In genomic region chr2:69741281-69742169, GRCh38 we compare ENCODE assay signal across 1 cellular context.
TF ChIP-seq lines count a peak whose summit lies in the region.

Gene ANXA4 (plus strand): TSS chr2:69742134. CDS start chr2:69781566, 39,432 bp downstream.

TF ChIP-seq in HepG2, 621 proteins besides CTCF, POLR2A, EP300 and RAD21 (continued from another document and continues in another):
- TF ChIP-seq, protein P1, sequence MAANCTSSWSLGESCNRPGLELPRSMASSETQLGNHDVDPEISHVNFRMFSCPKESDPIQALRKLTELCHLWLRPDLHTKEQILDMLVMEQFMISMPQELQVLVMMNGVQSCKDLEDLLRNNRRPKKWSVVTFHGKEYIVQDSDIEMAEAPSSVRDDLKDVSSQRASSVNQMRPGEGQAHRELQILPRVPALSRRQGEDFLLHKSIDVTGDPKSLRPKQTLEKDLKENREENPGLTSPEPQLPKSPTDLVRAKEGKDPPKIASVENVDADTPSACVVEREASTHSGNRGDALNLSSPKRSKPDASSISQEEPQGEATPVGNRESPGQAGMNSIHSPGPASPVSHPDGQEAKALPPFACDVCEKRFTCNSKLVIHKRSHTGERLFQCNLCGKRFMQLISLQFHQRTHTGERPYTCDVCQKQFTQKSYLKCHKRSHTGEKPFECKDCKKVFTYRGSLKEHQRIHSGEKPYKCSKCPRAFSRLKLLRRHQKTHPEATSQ (CRISPR knock-in tag; IDR thresholded peaks at IDR 0.05; ENCODE audit: borderline replicate concordance): 0 out of 2 replicates have a peak, but pooled peaks have one; percentile 42
- TF ChIP-seq ZEB1 (IDR thresholded peaks at IDR 0.05; ENCODE audit: insufficient replicate concordance, low read depth) (peak; percentile 88), BHLHE40 (IDR thresholded peaks at IDR 0.05; ENCODE audit: low read length) (peak; percentile 90), ZBTB40 (IDR thresholded peaks at IDR 0.05) (no peak), ZBTB40 (CRISPR knock-in tag; IDR thresholded peaks at IDR 0.05) (peak; percentile 78), FOXP1 (IDR thresholded peaks at IDR 0.05) (no peak), FOXP1 (CRISPR knock-in tag; IDR thresholded peaks at IDR 0.05) (no peak), ZNF30 (CRISPR knock-in tag; IDR thresholded peaks at IDR 0.05) (peak; percentile 7), TCF7 (IDR thresholded peaks at IDR 0.05; ENCODE audit: low read depth) (no peak), ZNF891 (CRISPR knock-in tag; IDR thresholded peaks at IDR 0.05) (no peak), MYNN (CRISPR knock-in tag; IDR thresholded peaks at IDR 0.05; ENCODE audit: low read depth) (no peak), ZKSCAN1 (IDR thresholded peaks at IDR 0.05; ENCODE audit: low read length) (no peak), ZBTB42 (CRISPR knock-in tag; IDR thresholded peaks at IDR 0.05) (peak; percentile 44), YY1 (IDR thresholded peaks at IDR 0.05; ENCODE audit: insufficient read depth, insufficient replicate concordance, low read depth, low read length) (peak; percentile 39), ZNF790 (CRISPR knock-in tag; IDR thresholded peaks at IDR 0.05; ENCODE audit: borderline replicate concordance) (no peak; the same call in 1 of the 2 replicates), MXD4 (CRISPR knock-in tag; IDR thresholded peaks at IDR 0.05) (peak; percentile 87), RFX3 (CRISPR knock-in tag; IDR thresholded peaks at IDR 0.05) (0 out of 2 replicates have a peak, but pooled peaks have one; percentile 4), ZNF652 (CRISPR knock-in tag; IDR thresholded peaks at IDR 0.05; ENCODE audit: borderline replicate concordance, low read depth) (no peak), ZMYM4 (CRISPR knock-in tag; IDR thresholded peaks at IDR 0.05) (peak; percentile 69; the same call in 1 of the 2 replicates), ZNF816 (CRISPR knock-in tag; IDR thresholded peaks at IDR 0.05; ENCODE audit: borderline replicate concordance) (peak; percentile 78), RARG (CRISPR knock-in tag; IDR thresholded peaks at IDR 0.05; ENCODE audit: low read depth) (no peak), ZBTB8A (CRISPR knock-in tag; IDR thresholded peaks at IDR 0.05; ENCODE audit: borderline replicate concordance, low read depth) (0 out of 2 replicates have a peak, but pooled peaks have one; percentile 73), EEA1 (CRISPR knock-in tag; IDR thresholded peaks at IDR 0.05; ENCODE audit: borderline replicate concordance) (no peak), ATF5 (CRISPR knock-in tag; IDR thresholded peaks at IDR 0.05; ENCODE audit: low read depth) (peak; percentile 56; the same call in 1 of the 2 replicates), TOE1 (CRISPR knock-in tag; IDR thresholded peaks at IDR 0.05) (no peak), SMYD3 (CRISPR knock-in tag; IDR thresholded peaks at IDR 0.05) (peak; percentile 45; the same call in 1 of the 2 replicates), NR2C2 (CRISPR knock-in tag; IDR thresholded peaks at IDR 0.05; ENCODE audit: borderline replicate concordance) (peak; percentile 77)
- TF ChIP-seq, protein P2, sequence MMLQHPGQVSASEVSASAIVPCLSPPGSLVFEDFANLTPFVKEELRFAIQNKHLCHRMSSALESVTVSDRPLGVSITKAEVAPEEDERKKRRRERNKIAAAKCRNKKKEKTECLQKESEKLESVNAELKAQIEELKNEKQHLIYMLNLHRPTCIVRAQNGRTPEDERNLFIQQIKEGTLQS (CRISPR knock-in tag; IDR thresholded peaks at IDR 0.05): peak; percentile 8
- TF ChIP-seq, protein P3, sequence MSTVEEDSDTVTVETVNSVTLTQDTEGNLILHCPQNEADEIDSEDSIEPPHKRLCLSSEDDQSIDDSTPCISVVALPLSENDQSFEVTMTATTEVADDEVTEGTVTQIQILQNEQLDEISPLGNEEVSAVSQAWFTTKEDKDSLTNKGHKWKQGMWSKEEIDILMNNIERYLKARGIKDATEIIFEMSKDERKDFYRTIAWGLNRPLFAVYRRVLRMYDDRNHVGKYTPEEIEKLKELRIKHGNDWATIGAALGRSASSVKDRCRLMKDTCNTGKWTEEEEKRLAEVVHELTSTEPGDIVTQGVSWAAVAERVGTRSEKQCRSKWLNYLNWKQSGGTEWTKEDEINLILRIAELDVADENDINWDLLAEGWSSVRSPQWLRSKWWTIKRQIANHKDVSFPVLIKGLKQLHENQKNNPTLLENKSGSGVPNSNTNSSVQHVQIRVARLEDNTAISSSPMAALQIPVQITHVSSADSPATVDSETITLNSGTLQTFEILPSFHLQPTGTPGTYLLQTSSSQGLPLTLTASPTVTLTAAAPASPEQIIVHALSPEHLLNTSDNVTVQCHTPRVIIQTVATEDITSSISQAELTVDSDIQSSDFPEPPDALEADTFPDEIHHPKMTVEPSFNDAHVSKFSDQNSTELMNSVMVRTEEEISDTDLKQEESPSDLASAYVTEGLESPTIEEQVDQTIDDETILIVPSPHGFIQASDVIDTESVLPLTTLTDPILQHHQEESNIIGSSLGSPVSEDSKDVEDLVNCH (CRISPR knock-in tag; IDR thresholded peaks at IDR 0.05): peak; percentile 92; the same call in 1 of the 2 replicates
- TF ChIP-seq, protein P4, sequence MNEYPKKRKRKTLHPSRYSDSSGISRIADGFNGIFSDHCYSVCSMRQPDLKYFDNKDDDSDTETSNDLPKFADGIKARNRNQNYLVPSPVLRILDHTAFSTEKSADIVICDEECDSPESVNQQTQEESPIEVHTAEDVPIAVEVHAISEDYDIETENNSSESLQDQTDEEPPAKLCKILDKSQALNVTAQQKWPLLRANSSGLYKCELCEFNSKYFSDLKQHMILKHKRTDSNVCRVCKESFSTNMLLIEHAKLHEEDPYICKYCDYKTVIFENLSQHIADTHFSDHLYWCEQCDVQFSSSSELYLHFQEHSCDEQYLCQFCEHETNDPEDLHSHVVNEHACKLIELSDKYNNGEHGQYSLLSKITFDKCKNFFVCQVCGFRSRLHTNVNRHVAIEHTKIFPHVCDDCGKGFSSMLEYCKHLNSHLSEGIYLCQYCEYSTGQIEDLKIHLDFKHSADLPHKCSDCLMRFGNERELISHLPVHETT (CRISPR knock-in tag; conservative IDR thresholded peaks at IDR 0.05): no peak; the same call in 1 of the 2 replicates
- TF ChIP-seq, protein P5, sequence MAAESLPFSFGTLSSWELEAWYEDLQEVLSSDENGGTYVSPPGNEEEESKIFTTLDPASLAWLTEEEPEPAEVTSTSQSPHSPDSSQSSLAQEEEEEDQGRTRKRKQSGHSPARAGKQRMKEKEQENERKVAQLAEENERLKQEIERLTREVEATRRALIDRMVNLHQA (CRISPR knock-in tag; IDR thresholded peaks at IDR 0.05): no peak
- TF ChIP-seq, protein P6, sequence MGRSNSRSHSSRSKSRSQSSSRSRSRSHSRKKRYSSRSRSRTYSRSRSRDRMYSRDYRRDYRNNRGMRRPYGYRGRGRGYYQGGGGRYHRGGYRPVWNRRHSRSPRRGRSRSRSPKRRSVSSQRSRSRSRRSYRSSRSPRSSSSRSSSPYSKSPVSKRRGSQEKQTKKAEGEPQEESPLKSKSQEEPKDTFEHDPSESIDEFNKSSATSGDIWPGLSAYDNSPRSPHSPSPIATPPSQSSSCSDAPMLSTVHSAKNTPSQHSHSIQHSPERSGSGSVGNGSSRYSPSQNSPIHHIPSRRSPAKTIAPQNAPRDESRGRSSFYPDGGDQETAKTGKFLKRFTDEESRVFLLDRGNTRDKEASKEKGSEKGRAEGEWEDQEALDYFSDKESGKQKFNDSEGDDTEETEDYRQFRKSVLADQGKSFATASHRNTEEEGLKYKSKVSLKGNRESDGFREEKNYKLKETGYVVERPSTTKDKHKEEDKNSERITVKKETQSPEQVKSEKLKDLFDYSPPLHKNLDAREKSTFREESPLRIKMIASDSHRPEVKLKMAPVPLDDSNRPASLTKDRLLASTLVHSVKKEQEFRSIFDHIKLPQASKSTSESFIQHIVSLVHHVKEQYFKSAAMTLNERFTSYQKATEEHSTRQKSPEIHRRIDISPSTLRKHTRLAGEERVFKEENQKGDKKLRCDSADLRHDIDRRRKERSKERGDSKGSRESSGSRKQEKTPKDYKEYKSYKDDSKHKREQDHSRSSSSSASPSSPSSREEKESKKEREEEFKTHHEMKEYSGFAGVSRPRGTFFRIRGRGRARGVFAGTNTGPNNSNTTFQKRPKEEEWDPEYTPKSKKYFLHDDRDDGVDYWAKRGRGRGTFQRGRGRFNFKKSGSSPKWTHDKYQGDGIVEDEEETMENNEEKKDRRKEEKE (IDR thresholded peaks at IDR 0.05): no peak
- TF ChIP-seq, protein P7, sequence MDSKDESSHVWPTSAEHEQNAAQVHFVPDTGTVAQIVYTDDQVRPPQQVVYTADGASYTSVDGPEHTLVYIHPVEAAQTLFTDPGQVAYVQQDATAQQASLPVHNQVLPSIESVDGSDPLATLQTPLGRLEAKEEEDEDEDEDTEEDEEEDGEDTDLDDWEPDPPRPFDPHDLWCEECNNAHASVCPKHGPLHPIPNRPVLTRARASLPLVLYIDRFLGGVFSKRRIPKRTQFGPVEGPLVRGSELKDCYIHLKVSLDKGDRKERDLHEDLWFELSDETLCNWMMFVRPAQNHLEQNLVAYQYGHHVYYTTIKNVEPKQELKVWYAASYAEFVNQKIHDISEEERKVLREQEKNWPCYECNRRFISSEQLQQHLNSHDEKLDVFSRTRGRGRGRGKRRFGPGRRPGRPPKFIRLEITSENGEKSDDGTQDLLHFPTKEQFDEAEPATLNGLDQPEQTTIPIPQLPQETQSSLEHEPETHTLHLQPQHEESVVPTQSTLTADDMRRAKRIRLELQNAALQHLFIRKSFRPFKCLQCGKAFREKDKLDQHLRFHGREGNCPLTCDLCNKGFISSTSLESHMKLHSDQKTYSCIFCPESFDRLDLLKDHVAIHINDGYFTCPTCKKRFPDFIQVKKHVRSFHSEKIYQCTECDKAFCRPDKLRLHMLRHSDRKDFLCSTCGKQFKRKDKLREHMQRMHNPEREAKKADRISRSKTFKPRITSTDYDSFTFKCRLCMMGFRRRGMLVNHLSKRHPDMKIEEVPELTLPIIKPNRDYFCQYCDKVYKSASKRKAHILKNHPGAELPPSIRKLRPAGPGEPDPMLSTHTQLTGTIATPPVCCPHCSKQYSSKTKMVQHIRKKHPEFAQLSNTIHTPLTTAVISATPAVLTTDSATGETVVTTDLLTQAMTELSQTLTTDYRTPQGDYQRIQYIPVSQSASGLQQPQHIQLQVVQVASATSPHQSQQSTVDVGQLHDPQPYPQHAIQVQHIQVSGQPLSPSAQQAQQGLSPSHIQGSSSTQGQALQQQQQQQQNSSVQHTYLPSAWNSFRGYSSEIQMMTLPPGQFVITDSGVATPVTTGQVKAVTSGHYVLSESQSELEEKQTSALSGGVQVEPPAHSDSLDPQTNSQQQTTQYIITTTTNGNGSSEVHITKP (CRISPR knock-in tag; IDR thresholded peaks at IDR 0.05; ENCODE audit: low read depth): no peak
